8 cellular contexts compared by ENCODE assay signal in the genomic region with DNA sequence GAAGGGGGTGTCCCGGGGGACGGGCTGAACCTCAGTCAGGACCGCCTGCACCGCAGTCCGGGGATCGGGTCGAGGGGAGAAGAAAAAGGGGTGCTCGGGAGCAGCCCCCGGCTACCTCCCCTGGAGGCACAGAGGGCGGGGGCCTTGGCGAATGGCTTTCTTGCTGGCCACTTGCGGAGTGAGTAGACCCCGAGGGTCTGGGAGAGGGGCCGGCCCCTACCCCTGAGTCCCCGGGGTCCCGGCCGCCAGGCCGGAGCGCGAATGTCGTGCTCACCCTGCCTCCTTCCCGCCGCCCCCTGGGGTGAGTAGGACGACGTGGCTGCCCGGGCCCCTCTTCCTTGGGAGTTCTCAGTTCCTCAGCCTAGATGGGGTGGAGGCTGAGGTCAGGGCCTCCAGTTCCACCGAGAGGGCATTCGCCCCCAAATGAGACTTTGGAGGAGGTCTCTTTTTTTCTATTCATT.
DNase-seq lines count a peak whose midpoint lies in the region; ATAC-seq and TF ChIP-seq lines count a peak whose summit lies in the region.

No MANE protein-coding gene starts in this region.

- H3F3A ChIP-seq in SU-DHL-6 (ENCODE audit: insufficient read depth), result no peaks in the 10 kb centered on the region; the same call in 1 of the 2 replicates

- DNase-seq in AG10803 (ENCODE audit: low read depth) (no peak), fibroblast of villous mesenchyme (ENCODE audit: low read depth) (peak; percentile 42), osteoblast (ENCODE audit: insufficient read length, low spot score, missing footprints) (peak; percentile 81), pons (ENCODE audit: low spot score) (no peak)
- no peak for DNase-seq in stimulated activated CD4-positive, alpha-beta T cell treated with anti-CD3 and anti-CD28 coated beads, Interleukin-12 subunit alpha, Interleukin-12 subunit beta, amount 100 ng/mL, for 4 hours

- peaks cover 42% of the 10 kb centered on the region for H3K79me2 ChIP-seq in SU-DHL-6 (ENCODE audit: insufficient read depth, low read length)
- peaks cover 62% of the 10 kb centered on the region for H3K79me2 ChIP-seq in osteoblast (ENCODE audit: insufficient read depth, low read length)

- H3K9me2 ChIP-seq in SU-DHL-6 (replicated peaks; ENCODE audit: insufficient read depth, low read length), result no peaks in the 10 kb centered on the region

- no peaks in the 10 kb centered on the region for H3K27me3 ChIP-seq in SU-DHL-6 (ENCODE audit: low read length)
- no peaks in the 10 kb centered on the region for H3K27me3 ChIP-seq in osteoblast (ENCODE audit: insufficient read depth, low read length)

- TF ChIP-seq CTCF in AG10803 (conservative IDR thresholded peaks at IDR 0.05; ENCODE audit: low read length), result no peak
- TF ChIP-seq CTCF in SU-DHL-6 (IDR thresholded peaks at IDR 0.05; ENCODE audit: insufficient read depth, low read length, poor library complexity, severe bottlenecking), result no peak
- TF ChIP-seq CTCF in fibroblast of villous mesenchyme (IDR thresholded peaks at IDR 0.05; ENCODE audit: insufficient read depth, low read depth, low read length), result no peak
- TF ChIP-seq CTCF in osteoblast (IDR thresholded peaks at IDR 0.05; ENCODE audit: extremely low read depth, low read depth, low read length), result no peak

- H3K4me2 ChIP-seq in SU-DHL-6 (ENCODE audit: low read depth, low read length, poor library complexity, severe bottlenecking) (peak overlapping the region; percentile 97), osteoblast (ENCODE audit: insufficient read depth, low read length) (peak overlapping the region; percentile 98)

- no peaks in the 10 kb centered on the region for H3K36me3 ChIP-seq in SU-DHL-6 (ENCODE audit: low read length)
- no peaks in the 10 kb centered on the region for H3K36me3 ChIP-seq in osteoblast (ENCODE audit: insufficient read depth, low read length)

- H3K9ac ChIP-seq in SU-DHL-6 (ENCODE audit: low read length), result peak overlapping the region; percentile 84

- ATAC-seq in GM18868 (IDR thresholded peaks at IDR 0.05; ENCODE audit: unreplicated experiment) (peak; percentile 8), HG03135 (IDR thresholded peaks at IDR 0.05; ENCODE audit: unreplicated experiment) (peak; percentile 25)

- peak overlapping the region; percentile 90 for H2AFZ ChIP-seq in SU-DHL-6 (ENCODE audit: low read depth, low read length, severe bottlenecking)
- peak overlapping the region; percentile 74 for H2AFZ ChIP-seq in osteoblast (ENCODE audit: low read length)

- peak overlapping the region; percentile 74 for H3K4me3 ChIP-seq in AG10803 (ENCODE audit: low read length)
- peak overlapping the region; percentile 98 for H3K4me3 ChIP-seq in SU-DHL-6 (ENCODE audit: insufficient read depth, low read length, poor library complexity, severe bottlenecking)
- H3K4me3 ChIP-seq in fibroblast of villous mesenchyme (ENCODE audit: low read depth, low read length), result peak overlapping the region; percentile 82
- peak overlapping the region; percentile 87 for H3K4me3 ChIP-seq in osteoblast (ENCODE audit: insufficient read depth, low read length)

- H4K20me1 ChIP-seq in SU-DHL-6 (ENCODE audit: low read depth, low read length), result peaks cover 5% of the 10 kb centered on the region; the same call in 1 of the 2 replicates
- peaks cover 21% of the 10 kb centered on the region for H4K20me1 ChIP-seq in osteoblast (ENCODE audit: insufficient read depth, low read length)

- H3K27ac ChIP-seq in SU-DHL-6 (ENCODE audit: low read depth, low read length) (peak overlapping the region; percentile 35), osteoblast (ENCODE audit: low read depth, low read length) (peak overlapping the region; percentile 67)

- H3K4me1 ChIP-seq in osteoblast (ENCODE audit: insufficient read depth, low read length), result peaks cover 14% of the 10 kb centered on the region

- H3K9me3 ChIP-seq in SU-DHL-6 (ENCODE audit: insufficient read depth, low read length) (no peaks in the 10 kb centered on the region), osteoblast (ENCODE audit: low read depth, low read length) (no peaks in the 10 kb centered on the region)

Comparison
In these comparisons a context has a peak if more than half of its experiments do, and no peak if none do; other contexts are left out.
1. DNase-seq: peak in fibroblast of villous mesenchyme (single experiment) and osteoblast (single experiment); none in AG10803 (single experiment), pons (single experiment) and stimulated activated CD4-positive, alpha-beta T cell treated with anti-CD3 and anti-CD28 coated beads, Interleukin-12 subunit alpha, Interleukin-12 subunit beta, amount 100 ng/mL, for 4 hours (single experiment).
2. Peak in every context shown above with its lines, with median percentiles within 50 percentile points of each other: H3K4me3 ChIP-seq.